Comparison of ENCODE assay signal across 18 cellular contexts in the genomic region with DNA sequence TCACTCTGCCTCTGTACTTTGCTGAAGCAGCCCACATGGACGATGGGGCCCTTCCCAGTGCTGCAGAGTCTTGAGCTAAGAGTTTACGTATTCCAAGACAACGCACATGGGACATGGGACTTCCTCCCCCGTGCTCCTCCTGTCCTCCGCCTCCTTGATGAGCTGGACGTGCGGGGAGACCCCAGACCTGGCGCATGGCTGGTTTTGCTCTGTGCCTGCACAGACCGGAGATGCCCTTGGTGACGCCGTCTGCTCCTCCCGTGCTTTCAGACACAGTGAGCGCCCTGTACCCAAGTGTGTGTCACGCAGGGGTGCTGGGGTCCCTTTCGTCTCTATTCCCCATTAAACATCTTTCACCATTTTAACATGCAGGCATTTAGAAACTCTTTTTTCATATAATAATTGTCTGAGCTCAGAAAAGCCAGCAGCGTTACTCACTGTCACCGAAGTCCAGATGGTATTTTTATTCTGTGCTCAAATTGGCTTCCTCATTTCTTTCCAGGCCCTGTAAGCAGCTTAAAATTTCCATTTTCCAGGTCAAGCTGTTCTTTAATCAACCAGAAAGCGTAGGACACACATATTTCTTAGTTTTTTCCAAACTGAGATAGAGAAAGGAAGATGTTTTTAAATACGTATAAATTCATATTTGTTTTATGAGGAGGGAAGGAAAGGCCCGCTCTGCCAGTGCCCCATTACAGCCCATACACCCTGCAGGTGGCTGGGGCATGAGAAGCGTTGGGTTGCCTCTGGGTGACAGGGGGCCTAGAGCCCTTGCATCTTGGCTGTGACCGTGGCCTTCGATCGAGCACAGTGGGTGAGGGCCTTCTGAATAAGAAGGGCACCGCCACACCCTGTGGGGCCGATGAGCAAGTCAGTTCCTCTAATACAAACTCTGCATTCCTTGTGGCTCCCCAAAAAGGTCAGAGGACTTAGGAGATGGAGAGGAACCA. TPM values are rescaled to one million over a fixed set of nuclear protein-coding genes. Genes with fewer than 3 reads are reported as not detected.
DNase-seq lines count a peak whose midpoint lies in the region; ATAC-seq and TF ChIP-seq lines count a peak whose summit lies in the region.
"Had no signal": no experiment of that assay in that cellular context is flagged by ENCODE, and none has a peak within 500 bp of the region (broad histone marks: within the 10 kb centered on the region; RNA-seq: fewer than 3 reads in every experiment).

No MANE protein-coding gene starts in this region.

- H3K4me1 ChIP-seq in rectal smooth muscle tissue (ENCODE audit: control insufficient read depth, insufficient read depth, low read length) (peaks cover 2% of the 10 kb centered on the region), mucosa of descending colon (ENCODE audit: low read depth) (peaks cover 3% of the 10 kb centered on the region)
- H3K4me1 ChIP-seq: gastrocnemius medialis had no signal

- H3K27ac ChIP-seq in cingulate gyrus (ENCODE audit: low read depth, low read length) (peak overlapping the region; percentile 84), rectal smooth muscle tissue (ENCODE audit: low read depth, low read length) (peak overlapping the region; percentile 51)
- H3K27ac ChIP-seq: PC-9 had no signal

- TF ChIP-seq CTCF in mucosa of descending colon (IDR thresholded peaks at IDR 0.05): no peak

- H3K4me3 Mint-ChIP-seq in activated T-cell treated with anti-CD3 and anti-CD28 coated beads, Interleukin-2, amount 50 U/mL, for 24 hours: no peak overlapping the region
- H3K4me3 Mint-ChIP-seq: endodermal cell had no signal

- no peak for ATAC-seq in mucosa of descending colon
- ATAC-seq: gastrocnemius medialis; SK-N-SH treated with all-trans-retinoic acid at 6 μM for 48 hours; stimulated activated naive CD8-positive, alpha-beta T cell treated with anti-CD3 and anti-CD28 coated beads, Interleukin-15, Interleukin-2, amounts not matched to agents 100 U/mL and 50 U/mL, for 24 hours had no signal

- H3K36me3 ChIP-seq in rectal smooth muscle tissue (ENCODE audit: control insufficient read depth, insufficient read depth, low read length) (no peaks in the 10 kb centered on the region), mucosa of descending colon (ENCODE audit: low read depth) (no peaks in the 10 kb centered on the region)
- H3K36me3 ChIP-seq: gastrocnemius medialis had no signal

- no peaks in the 10 kb centered on the region for H3K9me3 ChIP-seq in mucosa of descending colon
- H3K9me3 ChIP-seq: gastrocnemius medialis had no signal

- in situ Hi-C loops in G401 (cut with HindIII; ENCODE audit: low sequenced_read_pairs): no loop called here

- H3K4me1 Mint-ChIP-seq in activated T-cell treated with anti-CD3 and anti-CD28 coated beads, Interleukin-2, amount 50 U/mL, for 24 hours (ENCODE audit: low read depth): no peaks in the 10 kb centered on the region

- H3K27ac Mint-ChIP-seq in activated T-cell treated with anti-CD3 and anti-CD28 coated beads, Interleukin-2, amount 50 U/mL, for 24 hours: no peak overlapping the region
- H3K27ac Mint-ChIP-seq: endodermal cell had no signal

- H3K27me3 Mint-ChIP-seq in activated T-cell treated with anti-CD3 and anti-CD28 coated beads, Interleukin-2, amount 50 U/mL, for 24 hours: no peaks in the 10 kb centered on the region

- H3K4me3 ChIP-seq in rectal smooth muscle tissue (ENCODE audit: low read length): no peak overlapping the region
- H3K4me3 ChIP-seq in mucosa of descending colon: no peak overlapping the region
- H3K4me3 ChIP-seq: gastrocnemius medialis, PC-9 had no signal

- no peaks in the 10 kb centered on the region for H3K36me3 Mint-ChIP-seq in activated T-cell treated with anti-CD3 and anti-CD28 coated beads, Interleukin-2, amount 50 U/mL, for 24 hours (ENCODE audit: low read depth)

- H3K9ac ChIP-seq in rectal smooth muscle tissue (ENCODE audit: low read length): no peak overlapping the region

- intact Hi-C loops in mucosa of descending colon (cut with DNase I, micrococcal nuclease): no loop called here

- no peaks in the 10 kb centered on the region for H3K9me3 Mint-ChIP-seq in activated T-cell treated with anti-CD3 and anti-CD28 coated beads, Interleukin-2, amount 50 U/mL, for 24 hours
- H3K9me3 Mint-ChIP-seq: endodermal cell had no signal

- no peaks in the 10 kb centered on the region for H3K27me3 ChIP-seq in rectal smooth muscle tissue (ENCODE audit: control insufficient read depth, insufficient read depth, low read length)

- peak; percentile 34 for DNase-seq in G401 (ENCODE audit: low spot score)
- DNase-seq in NCI-H1694 treated with DMSO at 0.1 percent for 48 hours (lab: John Stamatoyannopoulos, UW): peak; percentile 73
- DNase-seq in activated T-cell treated with anti-CD3 and anti-CD28 coated beads, Interleukin-2, amount 50 U/mL, for 24 hours: no peak
- no peak for DNase-seq in retina
- DNase-seq in mucosa of descending colon: no peak
- DNase-seq: activated CD8-positive, alpha-beta memory T cell treated with anti-CD3 and anti-CD28 coated beads for 24 hours; activated naive CD4-positive, alpha-beta T cell treated with Interleukin-2 at 50 U/mL for 16 hours; DMS79 treated with DMSO at 0.1 percent for 48 hours; endodermal cell; gastrocnemius medialis; HCEC 1CT; mesenchymal stem cell; NCI-H345; PC-9; stimulated activated naive CD8-positive, alpha-beta T cell treated with anti-CD3 and anti-CD28 coated beads, Interleukin-15, Interleukin-2, amounts not matched to agents 100 U/mL and 50 U/mL, for 24 hours had no signal

RNA-seq across cellular contexts. Expression of gene ZBTB21, which starts 17.9 kb away (rescaled TPM):
- 5.5 and 22.0 TPM in 2 replicates for total RNA-seq in G401 (2014; rRNA removed; shearing (Covaris generic))
- total RNA-seq in mucosa of descending colon: 10 to 100 TPM; 11.8 to 18.9 (median 14.6) TPM

RNA-seq across cellular contexts. Expression of gene UMODL1, which starts 43.0 kb away (rescaled TPM):
- total RNA-seq in G401 (2014; rRNA removed; shearing (Covaris generic)): not detected in 2 replicates
- under 1 TPM; 0.14 to 0.90 (median 0.16) TPM for total RNA-seq in mucosa of descending colon
- total RNA-seq: PC-9 had no signal

Comparison
In these comparisons a context has a peak if more than half of its experiments do, and no peak if none do; other contexts are left out.
1. DNase-seq: peak in G401 (single experiment) and NCI-H1694 treated with DMSO at 0.1 percent for 48 hours (single experiment); none in activated T-cell treated with anti-CD3 and anti-CD28 coated beads, Interleukin-2, amount 50 U/mL, for 24 hours (single experiment), retina (single experiment) and mucosa of descending colon (0 of 3).